18 cellular contexts compared by ENCODE assay signal in the genomic region with DNA sequence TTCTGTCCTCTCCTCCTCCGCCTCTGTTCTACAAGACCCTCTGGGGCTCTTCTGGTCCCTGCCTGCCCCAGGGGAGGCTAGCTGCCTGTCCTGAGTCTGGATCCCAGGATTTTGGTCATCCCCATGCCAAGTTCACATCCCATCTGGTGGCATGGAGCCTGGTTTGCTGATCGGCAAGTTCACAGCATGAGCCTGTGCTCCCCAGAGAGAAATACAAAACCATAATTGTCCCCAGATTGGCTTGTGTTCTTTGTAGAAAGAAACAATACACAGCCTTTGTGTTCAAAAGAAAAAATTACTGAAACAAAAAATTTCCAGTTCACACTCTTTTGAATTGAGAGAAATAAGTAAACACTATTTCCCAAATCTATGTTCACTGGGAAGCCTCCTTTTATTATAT.
A peak's percentile ranks its signal among the peaks of the same experiment; 100 is the strongest.
DNase-seq lines count a peak whose midpoint lies in the region; TF ChIP-seq lines count a peak whose summit lies in the region.
"Had no signal": no experiment of that assay in that cellular context is flagged by ENCODE, and none has a peak within 500 bp of the region (broad histone marks: within the 10 kb centered on the region; RNA-seq: fewer than 3 reads in every experiment).

No MANE protein-coding gene starts in this region.

- H3K4me1 ChIP-seq in ascending aorta: no peaks in the 10 kb centered on the region
- H3K4me1 ChIP-seq: parathyroid adenoma, Peyer's patch had no signal

- H3K9me3 ChIP-seq in ascending aorta: no peaks in the 10 kb centered on the region

- DNase-seq in NCI-H1930 (lab: John Stamatoyannopoulos, UW) (peak; percentile 52 to 69), NCI-H748 treated with DMSO at 0.1 percent for 48 hours (lab: John Stamatoyannopoulos, UW) (peak; percentile 10), hippocampal formation (lab: John Stamatoyannopoulos, UW) (peak; percentile 60 to 90), putamen (ENCODE audit: low spot score) (peak; percentile 91), ascending aorta (ENCODE audit: low spot score in 2 of 2) (no peak)
- no peak for DNase-seq in NK-92 treated with Interleukin-12 subunit alpha and Interleukin-12 subunit beta, amount 100 ng/mL, for 24 hours (lab: John Stamatoyannopoulos, UW)
- no peak for DNase-seq in stimulated activated CD4-positive, alpha-beta T cell treated with anti-CD3 and anti-CD28 coated beads, Interleukin-4, amount 100 ng/mL, for 1 hour
- DNase-seq: activated CD4-positive, alpha-beta T cell treated with anti-CD3 and anti-CD28 coated beads, Interleukin-2, amount 50 U/mL, for 48 hours; CD4-positive, alpha-beta memory T cell; DMS53; kidney glomerular epithelial cell; mesenchymal stem cell; NCI-H1694; Peyer's patch; stimulated activated naive CD4-positive, alpha-beta T cell had no signal

- no peak overlapping the region for H3K27ac ChIP-seq in ascending aorta
- H3K27ac ChIP-seq: epithelial cell of prostate, parathyroid adenoma, Peyer's patch, tibial nerve had no signal

- H3K36me3 ChIP-seq in ascending aorta: no peaks in the 10 kb centered on the region
- H3K36me3 ChIP-seq: Peyer's patch, tibial nerve had no signal

- no peaks in the 10 kb centered on the region for H3K27me3 ChIP-seq in ascending aorta
- H3K27me3 ChIP-seq: Peyer's patch had no signal

- H3K4me3 ChIP-seq in ascending aorta: no peak overlapping the region
- H3K4me3 ChIP-seq: Peyer's patch, tibial nerve had no signal

- intact Hi-C loops in ascending aorta (cut with DNase I): no loop called here

- TF ChIP-seq CTCF in ascending aorta (IDR thresholded peaks at IDR 0.05): no peak

Comparison
In these comparisons a context has a peak if more than half of its experiments do, and no peak if none do; other contexts are left out.
1. DNase-seq: peak in NCI-H1930 (2 of 2), NCI-H748 treated with DMSO at 0.1 percent for 48 hours (single experiment), hippocampal formation (2 of 2) and putamen (single experiment); none in ascending aorta (0 of 2), NK-92 treated with Interleukin-12 subunit alpha and Interleukin-12 subunit beta, amount 100 ng/mL, for 24 hours (single experiment) and stimulated activated CD4-positive, alpha-beta T cell treated with anti-CD3 and anti-CD28 coated beads, Interleukin-4, amount 100 ng/mL, for 1 hour (single experiment).